14 cellular contexts compared by ENCODE assay signal in genomic region chr21:31623664-31624063, GRCh38. TPM values are rescaled to one million over a fixed set of nuclear protein-coding genes. Genes with fewer than 3 reads are reported as not detected.
DNase-seq lines count a peak whose midpoint lies in the region; ATAC-seq, FAIRE-seq and TF ChIP-seq lines count a peak whose summit lies in the region.
"Had no signal": no experiment of that assay in that cellular context is flagged by ENCODE, and none has a peak within 500 bp of the region (broad histone marks: within the 10 kb centered on the region; RNA-seq: fewer than 3 reads in every experiment).

No MANE protein-coding gene starts in this region.

- POLR2A ChIA-PET in AG04450 (lab: Yijun Ruan, JAX): no interaction called here
- POLR2A ChIA-PET in OCI-LY7 (lab: Charles Lee): interaction anchor here (0.5 to 0.7 kb wide), 2 partner anchors 65 to 124 kb away, joined by 3 read pairs; no protein-coding TSS in a partner anchor
- POLR2A ChIA-PET in endothelial cell of umbilical vein (lab: Charles Lee): no interaction called here

- no peak overlapping the region for H3K9ac ChIP-seq in endothelial cell of umbilical vein (replicated peaks; ENCODE audit: extremely low read depth, insufficient read depth, low read length)

- H3K9me2 ChIP-seq in OCI-LY7 (ENCODE audit: insufficient read depth, low read length): no peaks in the 10 kb centered on the region

- CTCF ChIA-PET in AG04450 (lab: Charles Lee) (no interaction called here), OCI-LY7 (lab: Charles Lee; ENCODE audit: unreplicated experiment) (no interaction called here), endothelial cell of umbilical vein (lab: Charles Lee) (interaction anchor here (0.9 to 1.1 kb wide), 4 partner anchors 11 to 63 kb away, joined by 3 read pairs; no protein-coding TSS in a partner anchor)

- BruUV-seq in OCI-LY7 (replicated peaks; lab: Mats Ljungman, UMichigan) (no TSS peak), endothelial cell of umbilical vein (replicated peaks; lab: Mats Ljungman, UMichigan) (no TSS peak)

- intact Hi-C loops in OCI-LY7 (cut with micrococcal nuclease; ENCODE audit: unreplicated experiment) (no loop called here), endothelial cell of umbilical vein (cut with micrococcal nuclease) (no loop called here)

- H3K9me3 Mint-ChIP-seq in activated naive CD4-positive, alpha-beta T cell treated with anti-CD3 and anti-CD28 coated beads, Interleukin-2, amount 50 U/mL, for 72 hours: peaks cover 4 to 5% of the 10 kb centered on the region in 2 donors

- ATAC-seq in GM18505 (IDR thresholded peaks at IDR 0.05; ENCODE audit: unreplicated experiment): no peak
- no peak for ATAC-seq in activated naive CD4-positive, alpha-beta T cell treated with anti-CD3 and anti-CD28 coated beads, Interleukin-2, amount 50 U/mL, for 72 hours

- dilution Hi-C loops in endothelial cell of umbilical vein (cut with MboI; ENCODE audit: extremely low pct_ligation_motif_present, low sequenced_read_pairs): no loop called here

- H2AFZ ChIP-seq in OCI-LY7 (ENCODE audit: low read length) (peak overlapping the region; percentile 9; the same call in 1 of the 2 replicates), endothelial cell of umbilical vein (ENCODE audit: low read depth, low read length) (no peak overlapping the region)

- no peaks in the 10 kb centered on the region for H3K9me1 ChIP-seq in endothelial cell of umbilical vein (replicated peaks; ENCODE audit: control insufficient read depth, extremely low read depth, insufficient read depth, low read length)

- H3K27ac ChIP-seq in AG04450 (ENCODE audit: low read depth, low read length): no peak overlapping the region
- no peak overlapping the region for H3K27ac ChIP-seq in OCI-LY7 (ENCODE audit: low read depth, low read length, poor library complexity, severe bottlenecking)
- no peak overlapping the region for H3K27ac ChIP-seq in endothelial cell of umbilical vein (ENCODE audit: insufficient read depth, low read depth, low read length)
- H3K27ac ChIP-seq in SJCRH30: no peak overlapping the region
- H3K27ac ChIP-seq: vagina had no signal

- H3K4me3 ChIP-seq in AG04450 (ENCODE audit: low read depth, low read length): no peak overlapping the region
- no peak overlapping the region for H3K4me3 ChIP-seq in OCI-LY7 (ENCODE audit: low read depth, low read length, poor library complexity, severe bottlenecking)
- H3K4me3 ChIP-seq in endothelial cell of umbilical vein (replicated peaks in 1 of 3; ENCODE audit: insufficient read depth in 1 of 3, low read depth in 1 of 3, low read length in 3 of 3): no peak overlapping the region
- H3K4me3 ChIP-seq in SJCRH30: no peak overlapping the region
- H3K4me3 ChIP-seq: vagina had no signal

- H3K9me3 ChIP-seq in AG04450 (ENCODE audit: control insufficient read depth, insufficient read depth, low read length): no peaks in the 10 kb centered on the region
- no peaks in the 10 kb centered on the region for H3K9me3 ChIP-seq in OCI-LY7 (ENCODE audit: low read length)
- no peaks in the 10 kb centered on the region for H3K9me3 ChIP-seq in endothelial cell of umbilical vein (replicated peaks; ENCODE audit: control insufficient read depth, insufficient read depth, low read length)
- no peaks in the 10 kb centered on the region for H3K9me3 ChIP-seq in SJCRH30 (replicated peaks)
- H3K9me3 ChIP-seq: vagina had no signal

- H3K79me2 ChIP-seq in OCI-LY7 (ENCODE audit: insufficient read depth, low read depth, low read length) (no peaks in the 10 kb centered on the region), endothelial cell of umbilical vein (ENCODE audit: control insufficient read depth, insufficient read depth, low read length) (no peaks in the 10 kb centered on the region)

- no peak overlapping the region for H3K27ac Mint-ChIP-seq in activated naive CD4-positive, alpha-beta T cell treated with anti-CD3 and anti-CD28 coated beads, Interleukin-2, amount 50 U/mL, for 72 hours

- H3K36me3 Mint-ChIP-seq in activated naive CD4-positive, alpha-beta T cell treated with anti-CD3 and anti-CD28 coated beads, Interleukin-2, amount 50 U/mL, for 72 hours: no peaks in the 10 kb centered on the region

- DNase-seq in AG04450 (ENCODE audit: low read depth, low spot score) (no peak), GM13977 (ENCODE audit: low spot score) (peak; percentile 43), OCI-LY7 (ENCODE audit: low spot score) (peak; percentile 45), endothelial cell of umbilical vein (ENCODE audit: low read depth, low spot score) (peak; percentile 8), SJCRH30 (no peak), retina (no peak)
- no peak for DNase-seq in activated naive CD4-positive, alpha-beta T cell treated with anti-CD3 and anti-CD28 coated beads, Interleukin-2, amount 50 U/mL, for 72 hours (ENCODE audit: low spot score in 2 of 2)
- DNase-seq: activated naive CD4-positive, alpha-beta T cell treated with anti-CD3 and anti-CD28 coated beads, Interleukin-2, amount 50 U/mL, for 16 hours; GOT3; NCI-H1092 treated with DMSO at 0.1 percent for 48 hours; stimulated activated CD4-positive, alpha-beta T cell treated with anti-CD3 and anti-CD28 coated beads, Interleukin-2, amount 100 ng/mL, for 48 hours had no signal

- H3K27me3 ChIP-seq in AG04450 (ENCODE audit: control insufficient read depth, insufficient read depth, low read length): no peaks in the 10 kb centered on the region
- H3K27me3 ChIP-seq in endothelial cell of umbilical vein (ENCODE audit: control insufficient read depth in 2 of 2, insufficient read depth in 2 of 2, low read length in 2 of 2): peaks cover 0 to 6% of the 10 kb centered on the region in 2 experiments
- H3K27me3 ChIP-seq in SJCRH30: no peaks in the 10 kb centered on the region
- H3K27me3 ChIP-seq: vagina had no signal

- H3K4me2 ChIP-seq in OCI-LY7 (ENCODE audit: low read length): no peak overlapping the region
- H3K4me2 ChIP-seq in endothelial cell of umbilical vein (ENCODE audit: insufficient read depth, low read length): no peak overlapping the region

- TF ChIP-seq CTCF in AG04450 (IDR thresholded peaks at IDR 0.05; ENCODE audit: low read depth, low read length): peak; percentile 21; the same call in 1 of the 2 replicates
- peak; percentile 42 for TF ChIP-seq CTCF in GM13977 (IDR thresholded peaks at IDR 0.05; ENCODE audit: extremely low read depth, insufficient read depth, missing control alignments)
- TF ChIP-seq CTCF in OCI-LY7 (conservative IDR thresholded peaks at IDR 0.05; ENCODE audit: low read length): peak; percentile 73
- peak; percentile 8 to 11 for TF ChIP-seq CTCF in endothelial cell of umbilical vein (IDR thresholded peaks at IDR 0.05; ENCODE audit: extremely low read depth in 1 of 2, insufficient read depth in 1 of 2, low read depth in 1 of 2, low read length in 2 of 2)

- in situ Hi-C loops in GM13977 (cut with MboI; ENCODE audit: low pct_unique_long_range_greater_than_20kb, low sequenced_read_pairs, unreplicated experiment): no loop called here

- no peaks in the 10 kb centered on the region for H3K4me1 ChIP-seq in OCI-LY7 (ENCODE audit: insufficient read depth, low read length, poor library complexity, severe bottlenecking)
- H3K4me1 ChIP-seq in endothelial cell of umbilical vein (ENCODE audit: control insufficient read depth, extremely low read depth, insufficient read depth, low read length): no peaks in the 10 kb centered on the region
- H3K4me1 ChIP-seq in SJCRH30: no peaks in the 10 kb centered on the region
- H3K4me1 ChIP-seq: vagina had no signal

- FAIRE-seq in endothelial cell of umbilical vein (lab: Jason Lieb, UNC): no peak
- FAIRE-seq: TTC549 had no signal

- no peak for TF ChIP-seq POLR2A in endothelial cell of umbilical vein (IDR thresholded peaks at IDR 0.05; ENCODE audit: low read depth, low read length)
- no peak for TF ChIP-seq POLR2A in GM18505 (IDR thresholded peaks at IDR 0.05; ENCODE audit: borderline replicate concordance, extremely low read depth, insufficient read depth, insufficient read length)

- no peaks in the 10 kb centered on the region for H4K20me1 ChIP-seq in OCI-LY7 (ENCODE audit: insufficient read depth, low read length)
- no peaks in the 10 kb centered on the region for H4K20me1 ChIP-seq in endothelial cell of umbilical vein (replicated peaks; ENCODE audit: control insufficient read depth, extremely low read depth, insufficient read depth, low read length)

- H3K36me3 ChIP-seq in OCI-LY7 (ENCODE audit: insufficient read depth, low read length) (no peaks in the 10 kb centered on the region), endothelial cell of umbilical vein (ENCODE audit: control insufficient read depth in 2 of 2, extremely low read depth in 1 of 2, insufficient read depth in 2 of 2, low read length in 2 of 2) (no peaks in the 10 kb centered on the region), SJCRH30 (no peaks in the 10 kb centered on the region)
- H3K36me3 ChIP-seq: vagina had no signal

TF ChIP-seq in endothelial cell of umbilical vein, 7 proteins besides CTCF, POLR2A, EP300 and RAD21 (continues in another document):
- TF ChIP-seq MYC (IDR thresholded peaks at IDR 0.05; ENCODE audit: low read depth, low read length) (no peak), JUN (IDR thresholded peaks at IDR 0.05; ENCODE audit: borderline replicate concordance, insufficient read depth, insufficient read length, low read depth) (no peak), POLR2AphosphoS5 (IDR thresholded peaks at IDR 0.05; ENCODE audit: insufficient read depth, low read depth, low read length) (no peak), MAX (IDR thresholded peaks at IDR 0.05; ENCODE audit: insufficient read depth, insufficient read length) (no peak), GATA2 (IDR thresholded peaks at IDR 0.05; ENCODE audit: insufficient read depth, insufficient read length, low read depth, low read length) (no peak), EZH2 (IDR thresholded peaks at IDR 0.05; ENCODE audit: borderline replicate concordance, low read depth, low read length, severe bottlenecking) (no peak)

RNA-seq across cellular contexts. Expression of gene SOD1, which starts 35.8 kb away (rescaled TPM):
- polyA plus RNA-seq in AG04450 (2011; rRNA removed): 346 and 433 TPM in 2 replicates
- polyA minus RNA-seq in AG04450 (2011; rRNA and poly(A)+ RNA removed): 122 and 126 TPM in 2 replicates
- 229 and 316 TPM in 2 replicates for total RNA-seq in OCI-LY7 (2014; rRNA removed; shearing (Covaris generic))
- 307 and 315 TPM in 2 replicates for total RNA-seq in OCI-LY7 (2022)
- total RNA-seq in endothelial cell of umbilical vein: 190 and 198 TPM in 2 replicates
- polyA plus RNA-seq in endothelial cell of umbilical vein: 197 and 268 TPM in 2 replicates
- 386 and 426 TPM in 2 replicates for polyA plus RNA-seq in endothelial cell of umbilical vein (2011; cell fraction: cytosol; rRNA removed)
- polyA plus RNA-seq in endothelial cell of umbilical vein (2011; cell fraction: nucleus; rRNA removed): 119 and 158 TPM in 2 replicates
- polyA plus RNA-seq in endothelial cell of umbilical vein (2012): 308 and 331 TPM in 2 replicates
- polyA minus RNA-seq in endothelial cell of umbilical vein: 90.1 and 104 TPM in 2 replicates
- polyA minus RNA-seq in endothelial cell of umbilical vein (2011; cell fraction: cytosol; rRNA and poly(A)+ RNA removed): 329 TPM
- polyA minus RNA-seq in endothelial cell of umbilical vein (2011; cell fraction: nucleus; rRNA and poly(A)+ RNA removed): 22.3 and 24.2 TPM in 2 replicates
- 256 and 271 TPM in 2 replicates for total RNA-seq in SJCRH30 (2014; rRNA removed; shearing (Covaris generic))
- total RNA-seq in activated naive CD4-positive, alpha-beta T cell treated with anti-CD3 and anti-CD28 coated beads, Interleukin-2, amount 50 U/mL, for 72 hours: 100 to 1,000 TPM; 193 to 270 TPM

Comparison
In these comparisons a context has a peak if more than half of its experiments do, and no peak if none do; other contexts are left out.
1. DNase-seq: peak in GM13977 (single experiment), OCI-LY7 (single experiment) and endothelial cell of umbilical vein (single experiment); none in AG04450 (single experiment), SJCRH30 (0 of 2), activated naive CD4-positive, alpha-beta T cell treated with anti-CD3 and anti-CD28 coated beads, Interleukin-2, amount 50 U/mL, for 72 hours (0 of 2) and retina (single experiment).
2. CTCF ChIP-seq: peak in every context shown above with its lines; median percentile 73 in OCI-LY7; 42 in GM13977; 21 in AG04450; 10 in endothelial cell of umbilical vein.